15 cellular contexts compared by ENCODE assay signal in genomic region chr16:58535100-58535499, GRCh38. TPM values are rescaled to one million over a fixed set of nuclear protein-coding genes. Genes with fewer than 3 reads are reported as not detected.
DNase-seq lines count a peak whose midpoint lies in the region; ATAC-seq and TF ChIP-seq lines count a peak whose summit lies in the region.
"Had no signal": no experiment of that assay in that cellular context is flagged by ENCODE, and none has a peak within 500 bp of the region (broad histone marks: within the 10 kb centered on the region; RNA-seq: fewer than 3 reads in every experiment).

No MANE protein-coding gene starts in this region.

- peaks cover 7% of the 10 kb centered on the region for H4K20me1 ChIP-seq in neural progenitor cell (ENCODE audit: low read depth)

- no peak for TF ChIP-seq POLR2A in prostate gland (IDR thresholded peaks at IDR 0.05)

- no peak for DNase-seq in CD4-positive, alpha-beta T cell
- no peak for DNase-seq in CD8-positive, alpha-beta T cell
- no peak for DNase-seq in neural progenitor cell (ENCODE audit: low spot score)
- DNase-seq in prostate gland (ENCODE audit: low spot score) = no peak
- DNase-seq: ACHN, C1 segment of cervical spinal cord, DND-41, NCI-H1417 treated with DMSO at 0.1 percent for 48 hours, NCI-H1930, NCI-H345, NCI-H524 treated with DMSO at 0.1 percent for 48 hours had no signal

- H3K4me2 ChIP-seq in neural progenitor cell = no peak overlapping the region

- H3K79me2 ChIP-seq in neural progenitor cell (ENCODE audit: low read depth) = no peaks in the 10 kb centered on the region

- H3K27ac ChIP-seq in CD4-positive, alpha-beta T cell (ENCODE audit: low read depth, low read length) = no peak overlapping the region
- H3K27ac ChIP-seq in CD8-positive, alpha-beta T cell (ENCODE audit: low read depth, low read length) = no peak overlapping the region
- H3K27ac ChIP-seq in neural progenitor cell = no peak overlapping the region
- no peak overlapping the region for H3K27ac ChIP-seq in prostate gland

- no peaks in the 10 kb centered on the region for H3K27me3 Mint-ChIP-seq in CD4-positive, alpha-beta T cell
- no peaks in the 10 kb centered on the region for H3K27me3 Mint-ChIP-seq in CD8-positive, alpha-beta T cell (ENCODE audit: low read depth)
- no peaks in the 10 kb centered on the region for H3K27me3 Mint-ChIP-seq in activated T-helper 17 cell treated with anti-CD3 and anti-CD28 coated beads, Interleukin-2, amount 50 U/mL, for 72 hours
- H3K27me3 Mint-ChIP-seq in neural progenitor cell (ENCODE audit: insufficient read depth, low read depth) = peaks cover 5% of the 10 kb centered on the region

- H3K4me3 ChIP-seq in CD8-positive, alpha-beta T cell (ENCODE audit: low read depth, low read length) = no peak overlapping the region
- no peak overlapping the region for H3K4me3 ChIP-seq in neural progenitor cell
- H3K4me3 ChIP-seq in prostate gland = no peak overlapping the region

- no peak overlapping the region for H3K9ac ChIP-seq in neural progenitor cell

- H3K4me1 Mint-ChIP-seq in CD4-positive, alpha-beta T cell (ENCODE audit: low read depth) = no peaks in the 10 kb centered on the region
- peaks cover 2% of the 10 kb centered on the region for H3K4me1 Mint-ChIP-seq in CD8-positive, alpha-beta T cell (ENCODE audit: low read depth)
- H3K4me1 Mint-ChIP-seq in activated T-helper 17 cell treated with anti-CD3 and anti-CD28 coated beads, Interleukin-2, amount 50 U/mL, for 72 hours = no peaks in the 10 kb centered on the region
- H3K4me1 Mint-ChIP-seq in neural progenitor cell = no peaks in the 10 kb centered on the region

- peaks cover 96% of the 10 kb centered on the region for H3K36me3 Mint-ChIP-seq in CD4-positive, alpha-beta T cell (ENCODE audit: low read depth)
- peaks cover 92% of the 10 kb centered on the region for H3K36me3 Mint-ChIP-seq in CD8-positive, alpha-beta T cell
- H3K36me3 Mint-ChIP-seq in activated T-helper 17 cell treated with anti-CD3 and anti-CD28 coated beads, Interleukin-2, amount 50 U/mL, for 72 hours (ENCODE audit: low read depth) = peaks cover 100% of the 10 kb centered on the region
- peaks cover 51% of the 10 kb centered on the region for H3K36me3 Mint-ChIP-seq in neural progenitor cell

- H3K4me1 ChIP-seq in CD8-positive, alpha-beta T cell (ENCODE audit: insufficient read depth, low read length) = no peaks in the 10 kb centered on the region
- no peaks in the 10 kb centered on the region for H3K4me1 ChIP-seq in neural progenitor cell
- H3K4me1 ChIP-seq in prostate gland (replicated peaks) = no peaks in the 10 kb centered on the region

- no peaks in the 10 kb centered on the region for H3K9me3 Mint-ChIP-seq in CD4-positive, alpha-beta T cell
- H3K9me3 Mint-ChIP-seq in CD8-positive, alpha-beta T cell = no peaks in the 10 kb centered on the region
- no peaks in the 10 kb centered on the region for H3K9me3 Mint-ChIP-seq in activated T-helper 17 cell treated with anti-CD3 and anti-CD28 coated beads, Interleukin-2, amount 50 U/mL, for 72 hours
- no peaks in the 10 kb centered on the region for H3K9me3 Mint-ChIP-seq in neural progenitor cell

- no peaks in the 10 kb centered on the region for H3K9me3 ChIP-seq in CD4-positive, alpha-beta T cell (ENCODE audit: control insufficient read depth, low read length)
- no peaks in the 10 kb centered on the region for H3K9me3 ChIP-seq in CD8-positive, alpha-beta T cell (ENCODE audit: low read length)
- no peaks in the 10 kb centered on the region for H3K9me3 ChIP-seq in neural progenitor cell (ENCODE audit: low read depth)
- no peaks in the 10 kb centered on the region for H3K9me3 ChIP-seq in prostate gland

- WGBS in prostate gland = 87% methylated on average over 3 of the region's 3 CpGs

- ATAC-seq in CD4-positive, alpha-beta T cell (ENCODE audit: poor library complexity) = no peak
- ATAC-seq in CD8-positive, alpha-beta T cell = no peak
- no peak for ATAC-seq in activated T-helper 17 cell treated with anti-CD3 and anti-CD28 coated beads, Interleukin-2, amount 50 U/mL, for 72 hours (replicated peaks)
- ATAC-seq in GM19397 (IDR thresholded peaks at IDR 0.05; ENCODE audit: unreplicated experiment) (no peak), HG02763 (IDR thresholded peaks at IDR 0.05; ENCODE audit: unreplicated experiment) (no peak)
- ATAC-seq: Panc1 had no signal

- H2AFZ ChIP-seq in neural progenitor cell (replicated peaks) = no peak overlapping the region

- CTCF ChIA-PET in CD4-positive, alpha-beta T cell (lab: Charles Lee) = no interaction called here
- CTCF ChIA-PET in CD8-positive, alpha-beta T cell (lab: Charles Lee) = no interaction called here

- no peak overlapping the region for H3K4me3 Mint-ChIP-seq in CD4-positive, alpha-beta T cell
- no peak overlapping the region for H3K4me3 Mint-ChIP-seq in CD8-positive, alpha-beta T cell
- no peak overlapping the region for H3K4me3 Mint-ChIP-seq in activated T-helper 17 cell treated with anti-CD3 and anti-CD28 coated beads, Interleukin-2, amount 50 U/mL, for 72 hours
- H3K4me3 Mint-ChIP-seq in neural progenitor cell = no peak overlapping the region

- POLR2A ChIA-PET in CD4-positive, alpha-beta T cell (lab: Charles Lee) = no interaction called here
- POLR2A ChIA-PET in CD8-positive, alpha-beta T cell (lab: Charles Lee) = no interaction called here

- no peak for TF ChIP-seq CTCF in CD4-positive, alpha-beta T cell (IDR thresholded peaks at IDR 0.05)
- TF ChIP-seq CTCF in CD8-positive, alpha-beta T cell (IDR thresholded peaks at IDR 0.05) = no peak
- TF ChIP-seq CTCF in neural progenitor cell (IDR thresholded peaks at IDR 0.05) (no peak), prostate gland (IDR thresholded peaks at IDR 0.05) (no peak)

- peak overlapping the region; percentile 13 for H3K27ac Mint-ChIP-seq in CD4-positive, alpha-beta T cell
- H3K27ac Mint-ChIP-seq in CD8-positive, alpha-beta T cell = peak overlapping the region; percentile 43
- peak overlapping the region; percentile 23 for H3K27ac Mint-ChIP-seq in activated T-helper 17 cell treated with anti-CD3 and anti-CD28 coated beads, Interleukin-2, amount 50 U/mL, for 72 hours
- peak overlapping the region; percentile 3 for H3K27ac Mint-ChIP-seq in neural progenitor cell

- intact Hi-C loops in CD4-positive, alpha-beta T cell (cut with DNase I, micrococcal nuclease) = no loop called here
- intact Hi-C loops in CD8-positive, alpha-beta T cell (cut with DNase I, micrococcal nuclease) = no loop called here
- intact Hi-C loops in prostate gland (cut with DNase I) = no loop called here

- H3K27me3 ChIP-seq in CD4-positive, alpha-beta T cell (ENCODE audit: control insufficient read depth, insufficient read depth, low read length) = no peaks in the 10 kb centered on the region
- no peaks in the 10 kb centered on the region for H3K27me3 ChIP-seq in CD8-positive, alpha-beta T cell (ENCODE audit: insufficient read depth, low read length)
- no peaks in the 10 kb centered on the region for H3K27me3 ChIP-seq in neural progenitor cell
- H3K27me3 ChIP-seq in prostate gland (replicated peaks; ENCODE audit: insufficient read depth) = no peaks in the 10 kb centered on the region

- H3F3A ChIP-seq in neural progenitor cell (ENCODE audit: low read depth) = peaks cover 13% of the 10 kb centered on the region

- peaks cover 78% of the 10 kb centered on the region for H3K36me3 ChIP-seq in CD8-positive, alpha-beta T cell (ENCODE audit: insufficient read depth, low read length)
- H3K36me3 ChIP-seq in neural progenitor cell = peaks cover 61% of the 10 kb centered on the region
- H3K36me3 ChIP-seq in prostate gland = peaks cover 17 to 22% of the 10 kb centered on the region in 2 donors

RNA-seq across cellular contexts. Expression of gene SETD6, which starts 19.8 kb away (rescaled TPM):
- 10 to 100 TPM; 21.9 to 25.5 TPM for total RNA-seq in CD4-positive, alpha-beta T cell
- 10 to 100 TPM; 17.3 to 17.4 TPM for total RNA-seq in CD8-positive, alpha-beta T cell
- total RNA-seq in activated T-helper 17 cell treated with anti-CD3 and anti-CD28 coated beads, Interleukin-2, amount 50 U/mL, for 72 hours = 10 to 100 TPM in 1 of 2 donors, 1 to 10 TPM in 1; 8.9 to 16.2 TPM
- 25.0 and 34.8 TPM in 2 replicates for total RNA-seq in neural progenitor cell (ENCODE audit: low replicate concordance)
- 10 to 100 TPM; 45.4 to 55.8 TPM for total RNA-seq in prostate gland

RNA-seq across cellular contexts. Expression of gene NDRG4, which starts 35.2 kb away (rescaled TPM):
- total RNA-seq in CD4-positive, alpha-beta T cell = 1 to 10 TPM; 2.8 to 3.2 TPM
- not detected for total RNA-seq in CD8-positive, alpha-beta T cell
- 1 to 10 TPM in 1 of 2 donors, under 1 TPM in 1; 0.95 to 7.2 TPM for total RNA-seq in activated T-helper 17 cell treated with anti-CD3 and anti-CD28 coated beads, Interleukin-2, amount 50 U/mL, for 72 hours
- total RNA-seq in neural progenitor cell (ENCODE audit: low replicate concordance) (14.6 and 18.8 TPM in 2 replicates), prostate gland (100 to 1,000 TPM in 1 of 2 donors, 10 to 100 TPM in 1; 13.4 to 359 TPM)
